Comparison of ENCODE assay signal across 8 cellular contexts in genomic region chr11:62539238-62539925, GRCh38. TPM values are rescaled to one million over a fixed set of nuclear protein-coding genes. Genes with fewer than 3 reads are reported as not detected.
A peak's percentile ranks its signal among the peaks of the same experiment; 100 is the strongest.
DNase-seq lines count a peak whose midpoint lies in the region; ATAC-seq and TF ChIP-seq lines count a peak whose summit lies in the region.

No MANE protein-coding gene starts in this region.

- peak overlapping the region; percentile 54 to 97 (median 95) for H3K27ac Mint-ChIP-seq in nephron

- peaks cover 13% of the 10 kb centered on the region for H3K36me3 Mint-ChIP-seq in nephron (ENCODE audit: low read depth)

- no peaks in the 10 kb centered on the region for H3K9me3 Mint-ChIP-seq in nephron

- no peak for TF ChIP-seq CTCF in AG09319 (IDR thresholded peaks at IDR 0.05; ENCODE audit: low read depth, low read length)
- TF ChIP-seq CTCF in epithelial cell of esophagus (IDR thresholded peaks at IDR 0.05; ENCODE audit: insufficient read depth, low read depth, low read length, missing control alignments), result no peak
- TF ChIP-seq CTCF in nephron (IDR thresholded peaks at IDR 0.05; ENCODE audit: unreplicated experiment in 3 of 3), result no peak

- peak overlapping the region; percentile 40 for H3K4me3 ChIP-seq in epithelial cell of esophagus (ENCODE audit: low read length)

- H3K27me3 Mint-ChIP-seq in nephron (ENCODE audit: low read depth), result peaks cover 13% of the 10 kb centered on the region

- ATAC-seq in HG03039 (IDR thresholded peaks at IDR 0.05; ENCODE audit: unreplicated experiment) (no peak), HG02970 (IDR thresholded peaks at IDR 0.05; ENCODE audit: low FRiP score, unreplicated experiment) (no peak)

- peaks cover 72% of the 10 kb centered on the region for H3K4me1 Mint-ChIP-seq in nephron

- peak overlapping the region in 2 of 3 experiments; percentile 66 to 72 for H3K4me3 Mint-ChIP-seq in nephron

- DNase-seq in AG09319 (ENCODE audit: extremely low read depth, low read depth), result peak; percentile 72
- DNase-seq in HT-29 (ENCODE audit: low spot score), result peak; percentile 88
- peak; percentile 72 for DNase-seq in activated CD4-positive, alpha-beta T cell treated with anti-CD3 and anti-CD28 coated beads for 48 hours
- DNase-seq in epithelial cell of esophagus (ENCODE audit: low read depth), result peak; percentile 89
- no peak for DNase-seq in NCI-H82 (lab: John Stamatoyannopoulos, UW)

RNA-seq across cellular contexts. Expression of gene AHNAK, which starts 7.2 kb away (rescaled TPM):
- total RNA-seq in HT-29 (2014; rRNA removed; shearing (Covaris generic)), result 281 and 282 TPM in 2 replicates

RNA-seq across cellular contexts. Expression of gene EEF1G, which starts 34.3 kb away (rescaled TPM):
- 1,888 and 1,945 TPM in 2 replicates for total RNA-seq in HT-29 (2014; rRNA removed; shearing (Covaris generic))

RNA-seq across cellular contexts. Expression of gene TUT1, which starts 51.9 kb away (rescaled TPM):
- total RNA-seq in HT-29 (2014; rRNA removed; shearing (Covaris generic)), result 19.3 and 25.1 TPM in 2 replicates
